ENCODE assay signal across 1 cellular context in genomic region chr21:45621435-45622331, GRCh38. TPM values are rescaled to one million over a fixed set of nuclear protein-coding genes. Genes with fewer than 3 reads are reported as not detected.
"Had no signal": no experiment of that assay in that cellular context is flagged by ENCODE, and none has a peak within 500 bp of the region (broad histone marks: within the 10 kb centered on the region; RNA-seq: fewer than 3 reads in every experiment).

No MANE protein-coding gene starts in this region.

RNA-seq across cellular contexts. Expression of gene PCBP3, which starts 21.8 kb away (rescaled TPM):
- total RNA-seq: SK-MEL-5 had no signal
